ENCODE assay signal across 9 cellular contexts in the genomic region with DNA sequence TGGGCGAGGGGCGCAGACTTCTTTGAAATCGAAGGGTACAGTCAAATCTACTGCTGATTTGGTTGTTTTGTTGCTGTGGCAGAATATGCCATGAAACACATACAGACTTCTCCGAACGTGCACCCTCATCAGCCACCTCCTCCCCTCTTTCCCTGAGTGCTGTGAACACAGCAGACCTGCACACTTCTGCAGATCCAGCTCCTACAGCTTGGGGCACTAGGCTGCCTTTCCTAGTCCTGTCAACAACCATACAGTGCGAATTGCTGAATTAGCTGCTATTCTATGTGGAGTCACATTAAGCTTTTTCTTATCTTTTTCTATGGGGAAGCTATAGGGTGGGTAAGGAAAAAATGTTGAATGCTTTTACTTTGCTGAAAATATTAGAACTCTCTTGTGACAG. TPM values are rescaled to one million over a fixed set of nuclear protein-coding genes. Genes with fewer than 3 reads are reported as not detected.
A peak's percentile ranks its signal among the peaks of the same experiment; 100 is the strongest.
DNase-seq lines count a peak whose midpoint lies in the region; ATAC-seq and TF ChIP-seq lines count a peak whose summit lies in the region.
"Had no signal": no experiment of that assay in that cellular context is flagged by ENCODE, and none has a peak within 500 bp of the region (broad histone marks: within the 10 kb centered on the region; RNA-seq: fewer than 3 reads in every experiment).

No MANE protein-coding gene starts in this region.

- intact Hi-C loops in heart right ventricle (cut with DNase I): loop anchor here in 6 of 10 donors (2.0 to 10.0 kb wide), 4 partner anchors 93 to 143 kb away; a partner anchor contains a TSS

- no peak overlapping the region for H3K4me3 ChIP-seq in heart right ventricle
- H3K4me3 ChIP-seq: ovary had no signal

- peak; percentile 7 to 65 (median 44) for TF ChIP-seq CTCF in heart right ventricle (IDR thresholded peaks at IDR 0.05)

- ATAC-seq in heart right ventricle (peak; percentile 83 to 92 (median 86)), GM21529 (IDR thresholded peaks at IDR 0.05; ENCODE audit: unreplicated experiment) (no peak), GM19463 (IDR thresholded peaks at IDR 0.05; ENCODE audit: unreplicated experiment) (no peak)

- peak overlapping the region in 7 of 10 donors; percentile 49 to 89 (median 83) for H3K27ac ChIP-seq in heart right ventricle

- H3K36me3 ChIP-seq in heart right ventricle: peaks cover 0 to 91% (median 24%) of the 10 kb centered on the region in 9 donors
- H3K36me3 ChIP-seq: ovary had no signal

- 57 to 72% methylated on average over 6 of the region's 6 CpGs for WGBS in heart right ventricle, 2 donors

- H3K4me1 ChIP-seq in heart right ventricle: peaks cover 3 to 49% (median 13%) of the 10 kb centered on the region in 9 donors

- no peaks in the 10 kb centered on the region for H3K9me3 ChIP-seq in heart right ventricle
- H3K9me3 ChIP-seq: ovary had no signal

- DNase-seq in activated CD4-positive, alpha-beta T cell treated with anti-CD3 and anti-CD28 coated beads for 4 hours: peak; percentile 31 to 35
- DNase-seq in activated CD4-positive, alpha-beta T cell treated with anti-CD3 and anti-CD28 coated beads for 1 hour: no peak
- DNase-seq in SW480 (ENCODE audit: low spot score): peak; percentile 9
- DNase-seq in heart right ventricle: peak in 1 of 2 donors; percentile 41
- DNase-seq in stimulated activated CD4-positive, alpha-beta T cell treated with anti-CD3 and anti-CD28 coated beads, Interleukin-4, amount 100 ng/mL, for 1 hour: peak; percentile 23
- no peak for DNase-seq in GDM1 (lab: John Stamatoyannopoulos, UW)

- H3K27me3 ChIP-seq in heart right ventricle: no peaks in the 10 kb centered on the region
- H3K27me3 ChIP-seq: ovary had no signal

RNA-seq across cellular contexts. Expression of a gene that starts 57.5 kb away (rescaled TPM):
- under 1 TPM in 4 of 10 donors, not detected in 6; 0.10 to 0.39 (median 0.16) TPM for total RNA-seq in heart right ventricle
- under 1 TPM; 0.15 to 0.36 TPM for polyA plus RNA-seq in heart right ventricle

Comparison
In these comparisons a context has a peak if more than half of its experiments do, and no peak if none do; other contexts are left out.
1. DNase-seq: peak in activated CD4-positive, alpha-beta T cell treated with anti-CD3 and anti-CD28 coated beads for 4 hours (2 of 2), SW480 (single experiment) and stimulated activated CD4-positive, alpha-beta T cell treated with anti-CD3 and anti-CD28 coated beads, Interleukin-4, amount 100 ng/mL, for 1 hour (single experiment); none in activated CD4-positive, alpha-beta T cell treated with anti-CD3 and anti-CD28 coated beads for 1 hour (single experiment) and GDM1 (single experiment).
2. ATAC-seq: peak in heart right ventricle (8 of 8); none in GM21529 (single experiment) and GM19463 (single experiment).